Comparison of ENCODE assay signal across 25 cellular contexts in the genomic region with DNA sequence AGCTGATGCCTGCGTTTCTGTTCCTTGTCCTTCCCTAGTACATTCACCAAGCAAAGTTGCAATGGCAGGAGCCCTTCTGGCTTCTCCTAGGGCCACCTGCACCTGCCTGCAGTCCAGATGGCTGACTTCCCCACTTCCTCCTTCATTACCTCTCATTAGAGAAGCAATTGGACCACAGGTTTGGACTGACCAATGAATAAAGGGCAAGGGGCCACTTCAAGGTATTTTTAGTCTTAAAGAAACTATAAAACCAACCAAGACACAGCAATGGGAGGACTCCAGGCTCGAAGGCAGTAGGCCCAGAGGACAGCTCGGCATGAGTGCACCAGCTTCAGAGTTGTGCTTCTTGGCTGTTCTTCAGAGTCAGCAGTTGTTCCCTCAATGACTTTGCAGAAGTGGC.
"Had no signal": no experiment of that assay in that cellular context is flagged by ENCODE, and none has a peak within 500 bp of the region (broad histone marks: within the 10 kb centered on the region; RNA-seq: fewer than 3 reads in every experiment).

No MANE protein-coding gene starts in this region.

- H2AFZ ChIP-seq: hepatocyte had no signal

- H3K79me2 ChIP-seq: hepatocyte had no signal

- H3K36me3 ChIP-seq: gastroesophageal sphincter, neutrophil, upper lobe of left lung had no signal

- ATAC-seq: activated T-cell treated with anti-CD3 and anti-CD28 coated beads, Interleukin-2, amount 50 U/mL, for 4 hours; activated T-helper 17 cell treated with anti-CD3 and anti-CD28 coated beads, Interleukin-2, amount 50 U/mL, for 72 hours; gastroesophageal sphincter; mucosa of descending colon; sciatic nerve; stimulated activated effector memory CD8-positive, alpha-beta T cell treated with anti-CD3 and anti-CD28 coated beads, Interleukin-12 subunit alpha, Interleukin-12 subunit beta, amount 100 ng/mL, for 72 hours; stimulated activated naive CD8-positive, alpha-beta T cell treated with anti-CD3 and anti-CD28 coated beads, Interleukin-15, amount 100 ng/mL, for 72 hours had no signal

- H3K9me3 ChIP-seq: gastroesophageal sphincter, mucosa of descending colon, neutrophil, upper lobe of left lung had no signal

- H3K4me3 ChIP-seq: gastroesophageal sphincter, hepatocyte, mucosa of descending colon, upper lobe of left lung had no signal

- H3K27me3 ChIP-seq: gastroesophageal sphincter, hepatocyte, upper lobe of left lung had no signal

- DNase-seq: activated CD4-positive, alpha-beta memory T cell treated with anti-CD3 and anti-CD28 coated beads, Interleukin-2, amount 10 ng/mL, durations not matched to agents 7 days and 5 days; activated CD4-positive, alpha-beta T cell treated with anti-CD3 and anti-CD28 coated beads for 1 hour; activated CD4-positive, alpha-beta T cell treated with anti-CD3 and anti-CD28 coated beads, Interleukin-2, amount 10 ng/mL, durations not matched to agents 7 days and 5 days; activated gamma-delta T cell treated with Interleukin-2 at 50 U/mL for 16 hours; activated naive CD4-positive, alpha-beta T cell treated with anti-CD3 and anti-CD28 coated beads, Interleukin-2, amount 50 U/mL, for 16 hours; activated T-cell treated with anti-CD3 and anti-CD28 coated beads, Interleukin-2, amount 50 U/mL, for 4 hours; amniotic stem cell; central memory CD4-positive, alpha-beta T cell; islet precursor cell; left ventricle myocardium superior; mucosa of descending colon; small intestine; stimulated activated CD4-positive, alpha-beta T cell treated with anti-CD3 and anti-CD28 coated beads, Interleukin-4, amount 100 ng/mL, for 24 hours; stimulated activated naive CD8-positive, alpha-beta T cell treated with anti-CD3 and anti-CD28 coated beads, Interleukin-15, amount 100 ng/mL, for 72 hours; substantia nigra; T-helper 2 cell; upper lobe of left lung had no signal

- H3K4me1 ChIP-seq: gastroesophageal sphincter, upper lobe of left lung had no signal

- H3K4me2 ChIP-seq: hepatocyte had no signal

- FAIRE-seq: astrocyte, endothelial cell of umbilical vein, small intestine had no signal

- H3K27ac ChIP-seq: gastroesophageal sphincter, hepatocyte, neutrophil, upper lobe of left lung had no signal
